In the genomic region with DNA sequence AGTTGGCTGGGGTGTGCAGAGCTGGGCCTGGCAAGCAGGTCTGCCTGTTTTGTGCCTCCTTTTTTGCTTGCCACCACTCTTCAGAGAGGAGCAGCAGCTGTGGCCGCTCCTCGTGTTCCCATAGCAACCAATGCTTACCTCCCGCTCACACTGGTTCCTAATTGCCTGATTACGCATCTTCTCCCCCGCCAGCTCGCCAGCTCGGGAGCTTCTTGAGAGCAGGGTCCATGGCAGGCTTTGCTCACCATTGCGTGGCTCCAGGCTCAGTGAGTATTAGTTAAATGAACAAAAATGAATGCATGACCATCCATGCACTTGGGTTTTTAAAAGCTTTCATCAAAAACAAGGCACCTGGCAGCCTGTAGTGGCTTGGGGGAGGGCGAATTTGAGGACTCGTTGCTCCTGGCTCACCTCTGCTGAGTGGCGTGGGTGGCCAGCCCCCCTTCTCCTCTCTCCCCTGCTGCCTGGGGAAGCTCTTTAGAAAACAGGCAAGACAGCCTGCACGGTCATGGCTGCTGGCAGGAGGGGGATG, we compare ENCODE assay signal across 11 cellular contexts. TPM values are rescaled to one million over a fixed set of nuclear protein-coding genes. Genes with fewer than 3 reads are reported as not detected.
DNase-seq lines count a peak whose midpoint lies in the region; ATAC-seq and TF ChIP-seq lines count a peak whose summit lies in the region.
"Had no signal": no experiment of that assay in that cellular context is flagged by ENCODE, and none has a peak within 500 bp of the region (broad histone marks: within the 10 kb centered on the region; RNA-seq: fewer than 3 reads in every experiment).

No MANE protein-coding gene starts in this region.

- peaks cover 5% of the 10 kb centered on the region for H3K4me1 ChIP-seq in NT2/D1 (ENCODE audit: insufficient read depth, insufficient read length)
- no peaks in the 10 kb centered on the region; the same call in 1 of the 2 replicates for H3K4me1 ChIP-seq in iPS-20b (ENCODE audit: insufficient read depth, low read length)

- H3K36me3 Mint-ChIP-seq in activated T-cell treated with anti-CD3 and anti-CD28 coated beads, Interleukin-2, amount 50 U/mL, for 24 hours (ENCODE audit: low read depth): no peaks in the 10 kb centered on the region

- peaks cover 3% of the 10 kb centered on the region for H3K9me3 Mint-ChIP-seq in activated T-cell treated with anti-CD3 and anti-CD28 coated beads, Interleukin-2, amount 50 U/mL, for 24 hours

- H3K36me3 ChIP-seq in NT2/D1 (ENCODE audit: insufficient read depth, insufficient read length, low read length) (no peaks in the 10 kb centered on the region), iPS-20b (ENCODE audit: insufficient read depth, low read depth, low read length) (no peaks in the 10 kb centered on the region)

- no peaks in the 10 kb centered on the region for H3K4me1 Mint-ChIP-seq in activated T-cell treated with anti-CD3 and anti-CD28 coated beads, Interleukin-2, amount 50 U/mL, for 24 hours (ENCODE audit: low read depth)

- no peak for TF ChIP-seq CTCF in omental fat pad (IDR thresholded peaks at IDR 0.05)

- H3K9ac ChIP-seq in NT2/D1 (ENCODE audit: insufficient read length, low read depth) (peak overlapping the region; percentile 64), iPS-20b (ENCODE audit: low read depth, low read length) (no peak overlapping the region)

- H3K4me3 ChIP-seq in NT2/D1 (ENCODE audit: insufficient read length, low read depth): no peak overlapping the region
- H3K4me3 ChIP-seq in iPS-20b (ENCODE audit: low read length): peak overlapping the region; percentile 50; the same call in 1 of the 2 replicates
- H3K4me3 ChIP-seq: GM12878 had no signal

- H3K27ac ChIP-seq in iPS-20b (ENCODE audit: low read length): no peak overlapping the region

- H3K27me3 Mint-ChIP-seq in activated T-cell treated with anti-CD3 and anti-CD28 coated beads, Interleukin-2, amount 50 U/mL, for 24 hours: peaks cover 54% of the 10 kb centered on the region

- ATAC-seq in omental fat pad (ENCODE audit: low FRiP score) (no peak), HG02884 (IDR thresholded peaks at IDR 0.05; ENCODE audit: unreplicated experiment) (no peak), HG03565 (IDR thresholded peaks at IDR 0.05; ENCODE audit: unreplicated experiment) (no peak)
- ATAC-seq: GM12878, right cardiac atrium had no signal

- H3K4me3 Mint-ChIP-seq in activated T-cell treated with anti-CD3 and anti-CD28 coated beads, Interleukin-2, amount 50 U/mL, for 24 hours: no peak overlapping the region

- no peak overlapping the region for H3K27ac Mint-ChIP-seq in activated T-cell treated with anti-CD3 and anti-CD28 coated beads, Interleukin-2, amount 50 U/mL, for 24 hours

- DNase-seq in AG20443 (ENCODE audit: low spot score) (peak; percentile 16), NCI-H1436 (lab: John Stamatoyannopoulos, UW) (peak; percentile 95), NT2/D1 (ENCODE audit: low read depth, low spot score) (peak; percentile 55), omental fat pad (ENCODE audit: low spot score) (no peak)
- no peak for DNase-seq in activated T-cell treated with anti-CD3 and anti-CD28 coated beads, Interleukin-2, amount 50 U/mL, for 24 hours
- DNase-seq: cortex of kidney had no signal

- H3K9me3 ChIP-seq in NT2/D1 (ENCODE audit: insufficient read depth, low read length) (peaks cover 6% of the 10 kb centered on the region; the same call in 1 of the 2 replicates), iPS-20b (ENCODE audit: insufficient read depth, low read depth, low read length) (no peaks in the 10 kb centered on the region)

- H3K27me3 ChIP-seq in NT2/D1 (ENCODE audit: insufficient read depth, insufficient read length) (peaks cover 18% of the 10 kb centered on the region), iPS-20b (ENCODE audit: insufficient read depth, low read length) (peaks cover 18% of the 10 kb centered on the region; the same call in 1 of the 2 replicates)

RNA-seq across cellular contexts. Expression of gene PJA1, which starts 14.2 kb away (rescaled TPM):
- total RNA-seq in omental fat pad: 10 to 100 TPM; 19.4 to 60.2 (median 31.3) TPM

Comparison
In these comparisons a context has a peak if more than half of its experiments do, and no peak if none do; other contexts are left out.
1. DNase-seq: peak in AG20443 (single experiment), NCI-H1436 (single experiment) and NT2/D1 (single experiment); none in omental fat pad (single experiment) and activated T-cell treated with anti-CD3 and anti-CD28 coated beads, Interleukin-2, amount 50 U/mL, for 24 hours (single experiment).